Comparison of ENCODE assay signal across 8 cellular contexts in genomic region chr1:33127001-33127823, GRCh38. TPM values are rescaled to one million over a fixed set of nuclear protein-coding genes. Genes with fewer than 3 reads are reported as not detected.
A peak's percentile ranks its signal among the peaks of the same experiment; 100 is the strongest.
DNase-seq lines count a peak whose midpoint lies in the region; ATAC-seq and TF ChIP-seq lines count a peak whose summit lies in the region.

No MANE protein-coding gene starts in this region.

- peak overlapping the region; percentile 89 for H3K4me3 Mint-ChIP-seq in progenitor cell of endocrine pancreas (ENCODE audit: low read depth)

- peaks cover 4% of the 10 kb centered on the region for H3K36me3 Mint-ChIP-seq in progenitor cell of endocrine pancreas (ENCODE audit: insufficient read depth)

- no peaks in the 10 kb centered on the region for H3K27me3 ChIP-seq in left ventricle myocardium inferior (ENCODE audit: low read depth)

- peak; percentile 91 for ATAC-seq in HG02870 (IDR thresholded peaks at IDR 0.05; ENCODE audit: unreplicated experiment)

- H3K9me3 ChIP-seq in left ventricle myocardium inferior (replicated peaks), result no peaks in the 10 kb centered on the region

- H3K9me3 Mint-ChIP-seq in progenitor cell of endocrine pancreas (ENCODE audit: low read depth), result peaks cover 4% of the 10 kb centered on the region

- TF ChIP-seq CTCF in GM13976 (IDR thresholded peaks at IDR 0.05; ENCODE audit: borderline replicate concordance, control extremely low read depth, extremely low read depth, insufficient read depth, missing control alignments) (peak; percentile 94), left ventricle myocardium inferior (IDR thresholded peaks at IDR 0.05; ENCODE audit: borderline replicate concordance) (peak; percentile 95), progenitor cell of endocrine pancreas (IDR thresholded peaks at IDR 0.05; ENCODE audit: unreplicated experiment) (peak; percentile 92)

- H3K4me1 ChIP-seq in left ventricle myocardium inferior (peaks cover 26% of the 10 kb centered on the region), urinary bladder (ENCODE audit: insufficient read depth) (no peaks in the 10 kb centered on the region)

- 1% methylated on average over 44 of the region's 44 CpGs for WGBS in urinary bladder

- H3K27ac ChIP-seq in left ventricle myocardium inferior (replicated peaks), result peak overlapping the region; percentile 89
- peak overlapping the region; percentile 74 for H3K27ac ChIP-seq in urinary bladder (ENCODE audit: low read depth)

- peak overlapping the region; percentile 84 for H3K4me3 ChIP-seq in left ventricle myocardium inferior
- peak overlapping the region; percentile 52 for H3K4me3 ChIP-seq in urinary bladder (ENCODE audit: low read depth, low read length)

- peak overlapping the region; percentile 93 for H3K27ac Mint-ChIP-seq in progenitor cell of endocrine pancreas

- DNase-seq in GM13976 (ENCODE audit: low spot score) (peak; percentile 93), NCI-H146 (lab: John Stamatoyannopoulos, UW) (peak; percentile 98), T-helper 1 cell (peak; percentile 96 to 100 (median 97)), amygdala (lab: John Stamatoyannopoulos, UW) (peak; percentile 75 to 99 (median 96)), left ventricle myocardium inferior (peak; percentile 98), progenitor cell of endocrine pancreas (ENCODE audit: low spot score, unreplicated experiment) (peak; percentile 75)

- intact Hi-C loops in left ventricle myocardium inferior (cut with micrococcal nuclease), result no loop called here

- H3K36me3 ChIP-seq in left ventricle myocardium inferior (no peaks in the 10 kb centered on the region), urinary bladder (ENCODE audit: insufficient read depth) (no peaks in the 10 kb centered on the region)

- in situ Hi-C loops in GM13976 (cut with MboI; ENCODE audit: low sequenced_read_pairs, unreplicated experiment), result no loop called here

- H3K4me1 Mint-ChIP-seq in progenitor cell of endocrine pancreas (ENCODE audit: low read depth), result peaks cover 1% of the 10 kb centered on the region

- peaks cover 30% of the 10 kb centered on the region for H3K27me3 Mint-ChIP-seq in progenitor cell of endocrine pancreas

RNA-seq across cellular contexts. Expression of gene AZIN2, which starts 46.3 kb away (rescaled TPM):
- total RNA-seq in left ventricle myocardium inferior, result 2.8 TPM
- 4.8 and 5.2 TPM in 2 replicates for total RNA-seq in progenitor cell of endocrine pancreas
- total RNA-seq in urinary bladder, result 9.6 TPM
- polyA plus RNA-seq in urinary bladder, result 3.1 TPM

RNA-seq across cellular contexts. Expression of gene TRIM62, which starts 54.6 kb away (rescaled TPM):
- total RNA-seq in left ventricle myocardium inferior, result 2.3 TPM
- total RNA-seq in progenitor cell of endocrine pancreas, result 6.6 and 7.4 TPM in 2 replicates
- total RNA-seq in urinary bladder, result 4.1 TPM
- 7.6 TPM for polyA plus RNA-seq in urinary bladder

Comparison
In these comparisons a context has a peak if more than half of its experiments do, and no peak if none do; other contexts are left out.
1. Peak in every context shown above with its lines: DNase-seq, ATAC-seq, H3K4me3 ChIP-seq and H3K27ac ChIP-seq.